Comparison of ENCODE assay signal across 16 cellular contexts in genomic region chrX:3175659-3176438, GRCh38.
DNase-seq lines count a peak whose midpoint lies in the region; ATAC-seq, FAIRE-seq and TF ChIP-seq lines count a peak whose summit lies in the region.
"Had no signal": no experiment of that assay in that cellular context is flagged by ENCODE, and none has a peak within 500 bp of the region (broad histone marks: within the 10 kb centered on the region; RNA-seq: fewer than 3 reads in every experiment).

No MANE protein-coding gene starts in this region.

- H3K27me3 ChIP-seq in GM23248 (replicated peaks; ENCODE audit: insufficient read depth) = no peaks in the 10 kb centered on the region
- H3K27me3 ChIP-seq in keratinocyte (ENCODE audit: control insufficient read depth, extremely low read depth, insufficient read depth, low read length) = no peaks in the 10 kb centered on the region
- H3K27me3 ChIP-seq in thoracic aorta (replicated peaks; ENCODE audit: insufficient read depth) = no peaks in the 10 kb centered on the region
- H3K27me3 ChIP-seq: sigmoid colon had no signal

- H3K9me3 Mint-ChIP-seq in activated T-cell treated with anti-CD3 and anti-CD28 coated beads, Interleukin-2, amount 50 U/mL, for 4 hours = no peaks in the 10 kb centered on the region
- H3K9me3 Mint-ChIP-seq: CD8-positive, alpha-beta T cell; dendritic cell treated with granulocyte-macrophage colony-stimulating factor and Interleukin-4, amounts not matched to agents 40 ng/mL and 50 ng/mL, for 4 days; stimulated activated naive CD8-positive, alpha-beta T cell treated with anti-CD3 and anti-CD28 coated beads, Interleukin-15, amount 100 ng/mL, for 72 hours had no signal

- H3K9ac ChIP-seq in GM23248 = peak overlapping the region; percentile 78
- H3K9ac ChIP-seq in keratinocyte (ENCODE audit: control insufficient read depth, extremely low read depth, insufficient read depth, low read length) = no peak overlapping the region

- dilution Hi-C loops in keratinocyte (cut with MboI; ENCODE audit: extremely low pct_ligation_motif_present, low sequenced_read_pairs) = no loop called here

- H4K20me1 ChIP-seq in GM23248 (ENCODE audit: insufficient read depth) = no peaks in the 10 kb centered on the region
- no peaks in the 10 kb centered on the region for H4K20me1 ChIP-seq in keratinocyte (ENCODE audit: control insufficient read depth, extremely low read depth, insufficient read depth, low read length)

- no peaks in the 10 kb centered on the region for H3K9me2 ChIP-seq in GM23248 (ENCODE audit: insufficient read depth)

- H3K79me2 ChIP-seq in GM23248 (ENCODE audit: insufficient read depth) = no peaks in the 10 kb centered on the region
- no peaks in the 10 kb centered on the region for H3K79me2 ChIP-seq in keratinocyte (ENCODE audit: control insufficient read depth, insufficient read depth, low read length)

- no peaks in the 10 kb centered on the region for H3K4me1 Mint-ChIP-seq in activated T-cell treated with anti-CD3 and anti-CD28 coated beads, Interleukin-2, amount 50 U/mL, for 4 hours (ENCODE audit: low read depth)
- H3K4me1 Mint-ChIP-seq: naive thymus-derived CD8-positive, alpha-beta T cell; stimulated activated naive CD8-positive, alpha-beta T cell treated with anti-CD3 and anti-CD28 coated beads, Interleukin-15, amount 100 ng/mL, for 72 hours had no signal

- TF ChIP-seq CTCF in keratinocyte (optimal IDR thresholded peaks at IDR 0.05 in 1 of 3, IDR thresholded peaks at IDR 0.05 in 1 of 3, conservative IDR thresholded peaks at IDR 0.05 in 1 of 3; ENCODE audit: extremely low read depth in 1 of 3, insufficient read depth in 2 of 3, low read length in 3 of 3) (no peak), thoracic aorta (IDR thresholded peaks at IDR 0.05) (no peak)

- H3K9me3 ChIP-seq in GM23248 (ENCODE audit: low read depth) (no peaks in the 10 kb centered on the region), keratinocyte (ENCODE audit: control insufficient read depth, low read depth, low read length) (no peaks in the 10 kb centered on the region), thoracic aorta (no peaks in the 10 kb centered on the region)
- H3K9me3 ChIP-seq: sigmoid colon had no signal

- in situ Hi-C loops in GM23248 (cut with MboI) = no loop called here

- no peaks in the 10 kb centered on the region for H3K36me3 Mint-ChIP-seq in activated T-cell treated with anti-CD3 and anti-CD28 coated beads, Interleukin-2, amount 50 U/mL, for 4 hours (ENCODE audit: insufficient read depth)
- H3K36me3 Mint-ChIP-seq: CD8-positive, alpha-beta T cell had no signal

- H3K4me1 ChIP-seq in GM23248 (ENCODE audit: insufficient read depth) (peaks cover 20% of the 10 kb centered on the region), keratinocyte (ENCODE audit: control insufficient read depth, extremely low read depth, insufficient read depth, low read length) (peaks cover 3% of the 10 kb centered on the region), thoracic aorta (ENCODE audit: control insufficient read depth in 1 of 2, low read depth in 2 of 2) (peaks cover 0 to 5% of the 10 kb centered on the region in 2 donors)
- H3K4me1 ChIP-seq: sigmoid colon had no signal

- no peak for FAIRE-seq in keratinocyte (lab: Jason Lieb, UNC)

- H3K9me1 ChIP-seq in keratinocyte (ENCODE audit: control insufficient read depth, extremely low read depth, insufficient read depth, low read length) = no peaks in the 10 kb centered on the region

- no peak for ATAC-seq in thoracic aorta (ENCODE audit: insufficient number of reproducible peaks, low FRiP score, low read depth)
- ATAC-seq in activated T-cell treated with anti-CD3 and anti-CD28 coated beads, Interleukin-2, amount 50 U/mL, for 4 hours = no peak
- ATAC-seq: CD8-positive, alpha-beta T cell; HCT116; left colon; naive thymus-derived CD8-positive, alpha-beta T cell; stimulated activated naive CD8-positive, alpha-beta T cell treated with anti-CD3 and anti-CD28 coated beads, Interleukin-15, amount 100 ng/mL, for 72 hours had no signal

- H3K4me3 ChIP-seq in GM23248 (peak overlapping the region; percentile 68), keratinocyte (ENCODE audit: control insufficient read depth in 2 of 3, extremely low read depth in 1 of 3, insufficient read depth in 2 of 3, low read depth in 1 of 3, low read length in 3 of 3) (no peak overlapping the region), thoracic aorta (peak overlapping the region; percentile 29)
- H3K4me3 ChIP-seq: sigmoid colon had no signal

- H3K27ac ChIP-seq in GM23248 = peak overlapping the region; percentile 96
- no peak overlapping the region for H3K27ac ChIP-seq in keratinocyte (ENCODE audit: control insufficient read depth, insufficient read depth, low read length)
- H3K27ac ChIP-seq in thoracic aorta = peak overlapping the region in 1 of 2 donors; percentile 30

- H3K36me3 ChIP-seq in GM23248 (ENCODE audit: low read depth) = no peaks in the 10 kb centered on the region
- no peaks in the 10 kb centered on the region for H3K36me3 ChIP-seq in keratinocyte (ENCODE audit: control insufficient read depth in 2 of 2, extremely low read depth in 1 of 2, insufficient read depth in 2 of 2, low read length in 2 of 2)
- no peaks in the 10 kb centered on the region for H3K36me3 ChIP-seq in thoracic aorta
- H3K36me3 ChIP-seq: sigmoid colon had no signal

- no peaks in the 10 kb centered on the region for H3K27me3 Mint-ChIP-seq in activated T-cell treated with anti-CD3 and anti-CD28 coated beads, Interleukin-2, amount 50 U/mL, for 4 hours (ENCODE audit: low read depth)
- H3K27me3 Mint-ChIP-seq: dendritic cell treated with granulocyte-macrophage colony-stimulating factor and Interleukin-4, amounts not matched to agents 40 ng/mL and 50 ng/mL, for 4 days; stimulated activated naive CD8-positive, alpha-beta T cell treated with anti-CD3 and anti-CD28 coated beads, Interleukin-15, amount 100 ng/mL, for 72 hours had no signal

- H3K4me2 ChIP-seq in GM23248 (ENCODE audit: unreplicated experiment) = peak overlapping the region; percentile 94
- peak overlapping the region; percentile 2 for H3K4me2 ChIP-seq in keratinocyte (ENCODE audit: control insufficient read depth, extremely low read depth, insufficient read depth, low read depth, low read length)

- DNase-seq in GM23248 (peak; percentile 68), astrocyte of the hippocampus (ENCODE audit: low read depth, low spot score) (peak; percentile 57), keratinocyte (ENCODE audit: low read depth, low spot score) (no peak), thoracic aorta (ENCODE audit: low spot score) (no peak), SW480 (ENCODE audit: low spot score) (no peak), DMS153 treated with DMSO at 0.1 percent for 48 hours (lab: John Stamatoyannopoulos, UW; ENCODE audit: unreplicated experiment) (no peak)
- DNase-seq in activated T-cell treated with anti-CD3 and anti-CD28 coated beads, Interleukin-2, amount 50 U/mL, for 4 hours = no peak
- DNase-seq: activated CD4-positive, CD25-positive, alpha-beta regulatory T cell treated with anti-CD3 and anti-CD28 coated beads, Interleukin-2, amount 50 U/mL, for 72 hours; CD8-positive, alpha-beta T cell; left colon; naive thymus-derived CD8-positive, alpha-beta T cell; NCI-H2171; sigmoid colon; stimulated activated naive CD8-positive, alpha-beta T cell treated with anti-CD3 and anti-CD28 coated beads, Interleukin-15, amount 100 ng/mL, for 72 hours had no signal

- H2AFZ ChIP-seq in GM23248 (peak overlapping the region; percentile 81), keratinocyte (ENCODE audit: control insufficient read depth, low read length) (no peak overlapping the region)

- no peak overlapping the region for H3K4me3 Mint-ChIP-seq in activated T-cell treated with anti-CD3 and anti-CD28 coated beads, Interleukin-2, amount 50 U/mL, for 4 hours
- H3K4me3 Mint-ChIP-seq: CD8-positive, alpha-beta T cell; dendritic cell treated with granulocyte-macrophage colony-stimulating factor and Interleukin-4, amounts not matched to agents 40 ng/mL and 50 ng/mL, for 4 days; naive thymus-derived CD8-positive, alpha-beta T cell; stimulated activated naive CD8-positive, alpha-beta T cell treated with anti-CD3 and anti-CD28 coated beads, Interleukin-15, amount 100 ng/mL, for 72 hours had no signal

- H3F3A ChIP-seq in GM23248 (ENCODE audit: insufficient read depth) = peaks cover 21% of the 10 kb centered on the region

- WGBS in GM23248 (ENCODE audit: low coverage in 1 of 2, low lambda C conversion rate in 2 of 2, missing lambda C conversion rate in 2 of 2), 2 experiments = 17 to 19% methylated on average over 7 of the region's 7 CpGs

Comparison
In these comparisons a context has a peak if more than half of its experiments do, and no peak if none do; other contexts are left out.
1. DNase-seq: peak in GM23248 (single experiment) and astrocyte of the hippocampus (single experiment); none in keratinocyte (single experiment), thoracic aorta (single experiment), SW480 (single experiment), activated T-cell treated with anti-CD3 and anti-CD28 coated beads, Interleukin-2, amount 50 U/mL, for 4 hours (single experiment) and DMS153 treated with DMSO at 0.1 percent for 48 hours (single experiment).
2. H3K4me3 ChIP-seq: peak in GM23248 (single experiment) and thoracic aorta (single experiment); none in keratinocyte (0 of 3).